Comparison of ENCODE assay signal across 13 cellular contexts in genomic region chr20:48574383-48574782, GRCh38.
DNase-seq lines count a peak whose midpoint lies in the region; ATAC-seq and TF ChIP-seq lines count a peak whose summit lies in the region.
"Had no signal": no experiment of that assay in that cellular context is flagged by ENCODE, and none has a peak within 500 bp of the region (broad histone marks: within the 10 kb centered on the region; RNA-seq: fewer than 3 reads in every experiment).

No MANE protein-coding gene starts in this region.

- no peak overlapping the region for H3K4me3 Mint-ChIP-seq in neural crest cell
- H3K4me3 Mint-ChIP-seq in stimulated activated effector memory CD8-positive, alpha-beta T cell treated with anti-CD3 and anti-CD28 coated beads, Interleukin-12 subunit alpha, Interleukin-12 subunit beta, amount 100 ng/mL, for 72 hours: no peak overlapping the region
- H3K4me3 Mint-ChIP-seq: activated naive CD8-positive, alpha-beta T cell had no signal

- no peaks in the 10 kb centered on the region for H3K27me3 ChIP-seq in WERI-Rb-1 (ENCODE audit: insufficient read depth, low read depth, severe bottlenecking)

- H3K4me3 ChIP-seq in WERI-Rb-1 (ENCODE audit: low read depth, low read length): no peak overlapping the region
- H3K4me3 ChIP-seq: upper lobe of right lung had no signal

- H3K9me3 Mint-ChIP-seq in neural crest cell: no peaks in the 10 kb centered on the region
- no peaks in the 10 kb centered on the region for H3K9me3 Mint-ChIP-seq in stimulated activated effector memory CD8-positive, alpha-beta T cell treated with anti-CD3 and anti-CD28 coated beads, Interleukin-12 subunit alpha, Interleukin-12 subunit beta, amount 100 ng/mL, for 72 hours

- H3K36me3 ChIP-seq in WERI-Rb-1: no peaks in the 10 kb centered on the region
- H3K36me3 ChIP-seq: upper lobe of right lung had no signal

- H3K27ac ChIP-seq in WERI-Rb-1: peak overlapping the region; percentile 43
- H3K27ac ChIP-seq: upper lobe of right lung had no signal

- DNase-seq in NCI-H2227 (lab: John Stamatoyannopoulos, UW; ENCODE audit: unreplicated experiment): peak; percentile 8
- no peak for DNase-seq in NCI-H2227 treated with DMSO at 0.1 percent for 48 hours (lab: John Stamatoyannopoulos, UW)
- DNase-seq in NCI-H1694 (lab: John Stamatoyannopoulos, UW): peak; percentile 20
- DNase-seq in WERI-Rb-1: peak; percentile 89
- no peak for DNase-seq in neural crest cell (ENCODE audit: low read depth, low spot score)
- no peak for DNase-seq in DMS114 treated with DMSO at 0.1 percent for 48 hours (lab: John Stamatoyannopoulos, UW; ENCODE audit: unreplicated experiment)
- no peak for DNase-seq in stimulated activated CD4-positive, alpha-beta T cell treated with anti-CD3 and anti-CD28 coated beads, Interleukin-2, amount 100 ng/mL, for 48 hours
- DNase-seq in stimulated activated effector memory CD8-positive, alpha-beta T cell treated with anti-CD3 and anti-CD28 coated beads, Interleukin-12 subunit alpha, Interleukin-12 subunit beta, amount 100 ng/mL, for 72 hours (ENCODE audit: low spot score in 2 of 2): no peak
- DNase-seq: midbrain, NCI-H1436 treated with DMSO at 0.1 percent for 48 hours, upper lobe of right lung had no signal

- ATAC-seq in stimulated activated effector memory CD8-positive, alpha-beta T cell treated with anti-CD3 and anti-CD28 coated beads, Interleukin-12 subunit alpha, Interleukin-12 subunit beta, amount 100 ng/mL, for 72 hours: no peak
- ATAC-seq: esophagus mucosa, upper lobe of right lung had no signal

- peaks cover 1% of the 10 kb centered on the region for H3K27me3 Mint-ChIP-seq in neural crest cell (ENCODE audit: low read depth)

- TF ChIP-seq CTCF in WERI-Rb-1 (IDR thresholded peaks at IDR 0.05; ENCODE audit: low read depth, low read length) (peak; percentile 32; the same call in 1 of the 2 replicates), neural crest cell (conservative IDR thresholded peaks at IDR 0.05) (no peak)

- H3K4me1 Mint-ChIP-seq in neural crest cell: no peaks in the 10 kb centered on the region
- no peaks in the 10 kb centered on the region for H3K4me1 Mint-ChIP-seq in stimulated activated effector memory CD8-positive, alpha-beta T cell treated with anti-CD3 and anti-CD28 coated beads, Interleukin-12 subunit alpha, Interleukin-12 subunit beta, amount 100 ng/mL, for 72 hours

- H3K36me3 Mint-ChIP-seq in neural crest cell (ENCODE audit: low read depth): no peaks in the 10 kb centered on the region
- H3K36me3 Mint-ChIP-seq in stimulated activated effector memory CD8-positive, alpha-beta T cell treated with anti-CD3 and anti-CD28 coated beads, Interleukin-12 subunit alpha, Interleukin-12 subunit beta, amount 100 ng/mL, for 72 hours: no peaks in the 10 kb centered on the region
- H3K36me3 Mint-ChIP-seq: activated naive CD8-positive, alpha-beta T cell had no signal

- H3K9me3 ChIP-seq in WERI-Rb-1 (ENCODE audit: severe bottlenecking): peaks cover 3% of the 10 kb centered on the region
- H3K9me3 ChIP-seq: upper lobe of right lung had no signal

- peak overlapping the region; percentile 6 for H3K27ac Mint-ChIP-seq in neural crest cell (ENCODE audit: unreplicated experiment)
- no peak overlapping the region for H3K27ac Mint-ChIP-seq in stimulated activated effector memory CD8-positive, alpha-beta T cell treated with anti-CD3 and anti-CD28 coated beads, Interleukin-12 subunit alpha, Interleukin-12 subunit beta, amount 100 ng/mL, for 72 hours
- H3K27ac Mint-ChIP-seq: activated naive CD8-positive, alpha-beta T cell had no signal

Comparison
In these comparisons a context has a peak if more than half of its experiments do, and no peak if none do; other contexts are left out.
1. DNase-seq: peak in NCI-H2227 (single experiment), NCI-H1694 (single experiment) and WERI-Rb-1 (single experiment); none in NCI-H2227 treated with DMSO at 0.1 percent for 48 hours (single experiment), neural crest cell (single experiment), DMS114 treated with DMSO at 0.1 percent for 48 hours (single experiment), stimulated activated CD4-positive, alpha-beta T cell treated with anti-CD3 and anti-CD28 coated beads, Interleukin-2, amount 100 ng/mL, for 48 hours (0 of 2) and stimulated activated effector memory CD8-positive, alpha-beta T cell treated with anti-CD3 and anti-CD28 coated beads, Interleukin-12 subunit alpha, Interleukin-12 subunit beta, amount 100 ng/mL, for 72 hours (0 of 2).